Comparison of ENCODE assay signal across 21 cellular contexts in the genomic region with DNA sequence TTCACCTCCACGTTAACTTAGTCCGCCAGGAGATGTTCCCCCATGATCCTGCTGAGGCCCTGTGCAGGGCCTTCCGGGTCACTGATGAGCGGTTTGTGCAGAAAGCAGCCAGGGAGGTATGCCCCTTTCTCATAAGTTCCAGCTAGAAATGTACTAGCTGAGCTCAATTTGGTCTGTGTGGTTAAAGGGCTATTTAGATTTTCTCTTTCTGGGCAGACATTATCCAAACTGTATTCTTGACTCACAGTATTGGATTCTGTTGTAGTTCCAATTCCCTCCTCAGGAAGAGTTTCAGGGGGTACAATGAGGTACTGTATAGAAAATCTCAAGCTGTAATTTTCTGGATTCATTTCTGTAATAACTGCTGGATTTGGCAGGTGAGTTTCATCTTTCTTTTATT.
"Had no signal": no experiment of that assay in that cellular context is flagged by ENCODE, and none has a peak within 500 bp of the region (broad histone marks: within the 10 kb centered on the region; RNA-seq: fewer than 3 reads in every experiment).

No MANE protein-coding gene starts in this region.

- H3K4me3 Mint-ChIP-seq: activated B cell treated with CpG ODN at 0.5 μM for 24 hours; activated CD4-positive, alpha-beta memory T cell treated with anti-CD3 and anti-CD28 coated beads for 36 hours; activated naive CD8-positive, alpha-beta T cell treated with anti-CD3 and anti-CD28 coated beads, Interleukin-2, amount 10 ng/mL, durations not matched to agents 7 days and 5 days; activated T-cell treated with anti-CD3 and anti-CD28 coated beads, Interleukin-2, amount 50 U/mL, for 24 hours; central memory CD8-positive, alpha-beta T cell; immature natural killer cell; memory B cell; naive B cell; stimulated activated memory B cell treated with anti-CD40 and anti-IgM and Interleukin-4, amounts not matched to agents 10 μg/mL and 1 μg/mL and 100 μg/mL, for 72 hours; T-cell had no signal

- H3K9me3 Mint-ChIP-seq: activated B cell treated with CpG ODN at 0.5 μM for 24 hours; activated CD4-positive, alpha-beta memory T cell treated with anti-CD3 and anti-CD28 coated beads for 36 hours; activated naive CD8-positive, alpha-beta T cell treated with anti-CD3 and anti-CD28 coated beads, Interleukin-2, amount 10 ng/mL, durations not matched to agents 7 days and 5 days; activated T-cell treated with anti-CD3 and anti-CD28 coated beads, Interleukin-2, amount 50 U/mL, for 24 hours; activated T-helper 2 cell treated with anti-CD3 and anti-CD28 coated beads, Interferon-gamma antibody, Interleukin-2, Interleukin-4, amounts not matched to agents 10 μg/mL and 5 μg/mL and 100 μg/mL, durations not matched to agents 14 hours and 24 hours and 36 hours; central memory CD8-positive, alpha-beta T cell; immature natural killer cell; memory B cell; naive B cell; stimulated activated memory B cell treated with anti-CD40 and anti-IgM and Interleukin-4, amounts not matched to agents 10 μg/mL and 1 μg/mL and 100 μg/mL, for 72 hours; T-cell had no signal

- H3K27ac Mint-ChIP-seq: activated B cell treated with CpG ODN at 0.5 μM for 24 hours; activated CD4-positive, alpha-beta memory T cell treated with anti-CD3 and anti-CD28 coated beads for 36 hours; activated naive CD8-positive, alpha-beta T cell treated with anti-CD3 and anti-CD28 coated beads, Interleukin-2, amount 10 ng/mL, durations not matched to agents 7 days and 5 days; activated T-cell treated with anti-CD3 and anti-CD28 coated beads, Interleukin-2, amount 50 U/mL, for 24 hours; activated T-helper 2 cell treated with anti-CD3 and anti-CD28 coated beads, Interferon-gamma antibody, Interleukin-2, Interleukin-4, amounts not matched to agents 10 μg/mL and 5 μg/mL and 100 μg/mL, durations not matched to agents 14 hours and 24 hours and 36 hours; immature natural killer cell; memory B cell; stimulated activated memory B cell treated with anti-CD40 and anti-IgM and Interleukin-4, amounts not matched to agents 10 μg/mL and 1 μg/mL and 100 μg/mL, for 72 hours; T-cell had no signal

- H3K36me3 ChIP-seq: colonic mucosa, thoracic aorta, upper lobe of left lung had no signal

- ATAC-seq: esophagus mucosa; sciatic nerve; stimulated activated memory B cell treated with anti-CD40 and anti-IgM and Interleukin-4, amounts not matched to agents 10 μg/mL and 1 μg/mL and 100 μg/mL, for 72 hours; T-cell had no signal

- H3K36me3 Mint-ChIP-seq: activated CD4-positive, alpha-beta memory T cell treated with anti-CD3 and anti-CD28 coated beads for 36 hours; activated naive CD8-positive, alpha-beta T cell treated with anti-CD3 and anti-CD28 coated beads, Interleukin-2, amount 10 ng/mL, durations not matched to agents 7 days and 5 days; memory B cell; naive B cell; stimulated activated memory B cell treated with anti-CD40 and anti-IgM and Interleukin-4, amounts not matched to agents 10 μg/mL and 1 μg/mL and 100 μg/mL, for 72 hours; T-cell had no signal

- H3K27me3 Mint-ChIP-seq: activated B cell treated with CpG ODN at 0.5 μM for 24 hours; activated CD4-positive, alpha-beta memory T cell treated with anti-CD3 and anti-CD28 coated beads for 36 hours; activated T-cell treated with anti-CD3 and anti-CD28 coated beads, Interleukin-2, amount 50 U/mL, for 24 hours; central memory CD8-positive, alpha-beta T cell; memory B cell; naive B cell; stimulated activated memory B cell treated with anti-CD40 and anti-IgM and Interleukin-4, amounts not matched to agents 10 μg/mL and 1 μg/mL and 100 μg/mL, for 72 hours; T-cell had no signal

- H3K9me3 ChIP-seq: colonic mucosa, thoracic aorta, upper lobe of left lung had no signal

- DNase-seq: activated B cell treated with CpG ODN at 0.5 μM for 24 hours; activated CD4-positive, alpha-beta memory T cell treated with anti-CD3 and anti-CD28 coated beads for 36 hours; activated CD4-positive, alpha-beta T cell treated with anti-CD3 and anti-CD28 coated beads for 4 hours; activated naive CD4-positive, alpha-beta T cell treated with Interleukin-2 at 50 U/mL for 16 hours; activated naive CD8-positive, alpha-beta T cell treated with anti-CD3 and anti-CD28 coated beads, Interleukin-2, amount 10 ng/mL, durations not matched to agents 7 days and 5 days; activated T-cell treated with anti-CD3 and anti-CD28 coated beads, Interleukin-2, amount 50 U/mL, for 24 hours; amygdala; colonic mucosa; effector CD4-positive, alpha-beta T cell; immature natural killer cell; naive B cell; stimulated activated CD4-positive, alpha-beta T cell treated with anti-CD3 and anti-CD28 coated beads, Interleukin-4, amount 100 ng/mL, for 4 hours; T-cell; upper lobe of left lung had no signal

- H3K27me3 ChIP-seq: colonic mucosa, upper lobe of left lung had no signal

- H3K4me3 ChIP-seq: colonic mucosa, thoracic aorta, upper lobe of left lung had no signal

- H3K4me1 ChIP-seq: colonic mucosa had no signal

- H3K27ac ChIP-seq: colonic mucosa, thoracic aorta, upper lobe of left lung had no signal
